Comparison of ENCODE assay signal across 19 cellular contexts in the genomic region with DNA sequence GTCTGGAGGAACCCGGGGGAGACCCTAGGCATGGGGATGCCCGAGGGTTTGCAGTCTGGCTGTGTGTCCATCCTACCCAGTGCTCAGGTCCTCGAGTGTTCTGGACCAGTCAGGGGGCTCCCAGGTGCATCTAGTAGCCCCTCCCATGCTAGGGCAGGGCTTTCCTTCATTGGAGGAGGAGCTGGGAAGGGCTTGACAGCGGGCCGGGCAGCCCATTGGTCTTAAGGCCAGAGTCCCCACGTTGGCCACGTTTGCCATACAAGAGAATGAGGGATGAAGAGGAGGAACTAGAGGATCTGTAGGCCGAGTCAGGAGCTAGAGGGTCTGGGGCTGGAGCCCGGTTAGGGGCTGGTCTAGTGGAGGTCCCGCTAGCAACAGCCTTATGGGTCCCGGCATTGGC.
"Had no signal": no experiment of that assay in that cellular context is flagged by ENCODE, and none has a peak within 500 bp of the region (broad histone marks: within the 10 kb centered on the region; RNA-seq: fewer than 3 reads in every experiment).

No MANE protein-coding gene starts in this region.

- H3K36me3 ChIP-seq: tibial artery, WERI-Rb-1 had no signal

- H3K4me1 ChIP-seq: parathyroid adenoma had no signal

- H3K27ac ChIP-seq: hepatocyte, parathyroid adenoma, skin epidermis, tibial artery, WERI-Rb-1 had no signal

- H2AFZ ChIP-seq: hepatocyte had no signal

- H3K9me3 ChIP-seq: tibial artery had no signal

- H3K27me3 ChIP-seq: hepatocyte had no signal

- H3K4me3 ChIP-seq: hepatocyte, skin epidermis, tibial artery had no signal

- H3K4me2 ChIP-seq: hepatocyte had no signal

- H3K9ac ChIP-seq: parathyroid adenoma had no signal

- DNase-seq: activated CD4-positive, alpha-beta T cell treated with anti-CD3 and anti-CD28 coated beads for 1 hour; activated CD4-positive, alpha-beta T cell treated with anti-CD3 and anti-CD28 coated beads, Interleukin-2, amount 50 U/mL, for 1 hour; activated gamma-delta T cell treated with Interleukin-2 at 50 U/mL for 16 hours; activated T-cell treated with anti-CD3 and anti-CD28 coated beads, Interleukin-2, amount 50 U/mL, for 1 hour; anterior cingulate cortex; central memory CD4-positive, alpha-beta T cell; effector memory CD4-positive, alpha-beta T cell; foreskin melanocyte; right cardiac atrium; stimulated activated CD4-positive, alpha-beta T cell treated with anti-CD3 and anti-CD28 coated beads, Interleukin-1b, Interleukin-23, amount 100 ng/mL, for 48 hours; substantia nigra; tibial artery; WERI-Rb-1 had no signal

- H3K79me2 ChIP-seq: hepatocyte, parathyroid adenoma had no signal

- ATAC-seq: esophagus mucosa had no signal

- FAIRE-seq: endothelial cell of umbilical vein, islet of Langerhans had no signal
